In the genomic region with DNA sequence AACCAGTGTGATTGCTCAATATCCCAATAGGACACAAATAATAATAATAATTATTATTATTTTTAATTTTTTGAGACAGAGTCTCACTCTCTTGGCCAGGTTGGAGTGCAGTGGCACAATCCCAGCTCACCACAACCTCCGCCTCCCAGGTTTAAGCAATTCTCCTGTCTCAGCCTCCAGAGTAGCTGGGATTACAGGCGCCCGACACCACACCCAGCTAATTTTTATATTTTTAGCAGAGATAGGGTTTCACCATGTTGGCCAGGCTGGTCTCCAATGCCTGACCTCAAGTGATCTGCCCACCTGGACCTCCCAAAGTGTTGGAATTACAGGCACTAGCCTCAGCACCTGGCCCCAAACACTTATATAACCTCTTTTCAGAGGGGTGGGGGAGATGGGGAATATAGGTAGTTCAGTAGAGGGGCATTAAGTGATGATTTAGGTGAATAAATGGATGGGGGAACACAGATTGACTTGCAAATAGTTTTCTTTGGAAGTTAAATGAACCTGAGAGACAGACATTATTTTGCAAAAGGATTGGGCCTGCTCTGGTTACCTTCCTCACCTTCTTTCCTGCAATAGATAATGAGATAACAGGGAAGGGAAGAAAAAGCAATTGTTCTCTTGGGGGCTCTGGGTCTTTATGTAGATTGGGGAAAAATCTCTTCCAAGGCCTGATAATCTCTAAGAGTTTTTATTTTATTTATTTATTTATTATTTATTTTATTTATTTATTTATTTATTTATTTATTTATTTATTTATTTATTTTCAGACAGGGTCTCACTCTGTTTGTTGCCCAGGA, we compare ENCODE assay signal across 23 cellular contexts.
"Had no signal": no experiment of that assay in that cellular context is flagged by ENCODE, and none has a peak within 500 bp of the region (broad histone marks: within the 10 kb centered on the region; RNA-seq: fewer than 3 reads in every experiment).

No MANE protein-coding gene starts in this region.

- H3K4me3 ChIP-seq: breast epithelium, ovary, prostate gland, smooth muscle cell, stomach, thyroid gland had no signal

- H3K4me3 Mint-ChIP-seq: activated CD4-positive, alpha-beta T cell treated with anti-CD3 and anti-CD28 coated beads for 36 hours; activated CD8-positive, alpha-beta T cell treated with anti-CD3 and anti-CD28 coated beads, Interleukin-2, amount 10 ng/mL, durations not matched to agents 7 days and 5 days; activated T-cell treated with anti-CD3 and anti-CD28 coated beads, Interleukin-2, amount 50 U/mL, for 72 hours; mesothelial cell of epicardium; naive thymus-derived CD4-positive, alpha-beta T cell; stimulated activated naive B cell treated with anti-CD40 and anti-IgM and Interleukin-4, amounts not matched to agents 10 μg/mL and 1 μg/mL and 100 μg/mL, for 72 hours had no signal

- H3K27me3 ChIP-seq: breast epithelium, ovary, stomach, thyroid gland had no signal

- H3K9me3 ChIP-seq: breast epithelium, ovary, prostate gland, stomach, thyroid gland had no signal

- DNase-seq: activated CD4-positive, alpha-beta T cell treated with anti-CD3 and anti-CD28 coated beads for 36 hours; activated CD8-positive, alpha-beta T cell treated with anti-CD3 and anti-CD28 coated beads, Interleukin-2, amount 10 ng/mL, durations not matched to agents 7 days and 5 days; activated naive CD4-positive, alpha-beta T cell; activated T-cell treated with anti-CD3 and anti-CD28 coated beads for 4 hours; activated T-cell treated with anti-CD3 and anti-CD28 coated beads, Interleukin-2, amount 50 U/mL, for 72 hours; central memory CD4-positive, alpha-beta T cell; foreskin fibroblast; hippocampal formation; islet precursor cell; left ventricle myocardium superior; naive thymus-derived CD4-positive, alpha-beta T cell; stimulated activated CD4-positive, alpha-beta T cell treated with anti-CD3 and anti-CD28 coated beads, Interleukin-1b, Interleukin-23, amount 100 ng/mL, for 48 hours; stimulated activated naive B cell treated with anti-CD40 and anti-IgM and Interleukin-4, amounts not matched to agents 10 μg/mL and 1 μg/mL and 100 μg/mL, for 72 hours; stomach; T-helper 2 cell; thyroid gland had no signal

- H3K36me3 ChIP-seq: breast epithelium, ovary, prostate gland, stomach, thyroid gland had no signal

- H3K27ac Mint-ChIP-seq: activated CD4-positive, alpha-beta T cell treated with anti-CD3 and anti-CD28 coated beads for 36 hours; activated CD8-positive, alpha-beta T cell treated with anti-CD3 and anti-CD28 coated beads, Interleukin-2, amount 10 ng/mL, durations not matched to agents 7 days and 5 days; activated naive CD4-positive, alpha-beta T cell treated with anti-CD3 and anti-CD28 coated beads, Interleukin-2, amount 50 U/mL, for 72 hours; activated T-cell treated with anti-CD3 and anti-CD28 coated beads, Interleukin-2, amount 50 U/mL, for 72 hours; mesothelial cell of epicardium; stimulated activated naive B cell treated with anti-CD40 and anti-IgM and Interleukin-4, amounts not matched to agents 10 μg/mL and 1 μg/mL and 100 μg/mL, for 72 hours had no signal

- H3K27me3 Mint-ChIP-seq: activated CD4-positive, alpha-beta T cell treated with anti-CD3 and anti-CD28 coated beads for 36 hours; naive thymus-derived CD4-positive, alpha-beta T cell; stimulated activated naive B cell treated with anti-CD40 and anti-IgM and Interleukin-4, amounts not matched to agents 10 μg/mL and 1 μg/mL and 100 μg/mL, for 72 hours had no signal

- ATAC-seq: activated CD4-positive, alpha-beta T cell treated with anti-CD3 and anti-CD28 coated beads for 36 hours; activated CD8-positive, alpha-beta T cell treated with anti-CD3 and anti-CD28 coated beads, Interleukin-2, amount 10 ng/mL, durations not matched to agents 7 days and 5 days; activated naive CD4-positive, alpha-beta T cell treated with anti-CD3 and anti-CD28 coated beads, Interleukin-2, amount 50 U/mL, for 72 hours; activated T-cell treated with anti-CD3 and anti-CD28 coated beads, Interleukin-2, amount 50 U/mL, for 72 hours; esophagus mucosa; left ventricle myocardium superior; naive thymus-derived CD4-positive, alpha-beta T cell; stimulated activated naive B cell treated with anti-CD40 and anti-IgM and Interleukin-4, amounts not matched to agents 10 μg/mL and 1 μg/mL and 100 μg/mL, for 72 hours had no signal

- H3K4me1 ChIP-seq: breast epithelium, prostate gland, stomach, thyroid gland had no signal

- H3K9me3 Mint-ChIP-seq: activated T-cell treated with anti-CD3 and anti-CD28 coated beads, Interleukin-2, amount 50 U/mL, for 72 hours; mesothelial cell of epicardium had no signal

- H3K27ac ChIP-seq: breast epithelium, ovary, prostate gland, stomach, thyroid gland had no signal

- H3K36me3 Mint-ChIP-seq: mesothelial cell of epicardium had no signal
